Comparison of ENCODE assay signal across 11 cellular contexts in the genomic region with DNA sequence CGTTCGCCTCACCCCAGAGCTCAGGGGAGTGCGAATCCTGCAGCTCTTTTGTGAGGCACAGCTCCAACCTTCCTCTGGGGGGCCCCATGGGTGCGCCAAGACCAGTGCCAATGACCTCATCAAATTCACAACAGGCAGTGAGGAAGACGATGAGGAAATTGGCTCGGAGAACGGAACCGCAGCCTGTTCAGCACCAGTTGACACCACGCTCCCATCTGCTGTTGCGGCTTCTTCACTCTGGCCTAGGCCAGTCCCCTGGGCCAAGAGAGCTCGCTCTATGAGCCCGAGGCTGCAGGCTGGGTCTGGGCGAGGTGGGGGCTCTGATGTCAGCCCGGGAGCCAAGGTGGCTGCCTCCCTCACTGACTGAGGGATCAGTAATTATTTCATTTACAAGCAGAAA. TPM values are rescaled to one million over a fixed set of nuclear protein-coding genes. Genes with fewer than 3 reads are reported as not detected.
DNase-seq lines count a peak whose midpoint lies in the region; ATAC-seq and TF ChIP-seq lines count a peak whose summit lies in the region.
"Had no signal": no experiment of that assay in that cellular context is flagged by ENCODE, and none has a peak within 500 bp of the region (broad histone marks: within the 10 kb centered on the region; RNA-seq: fewer than 3 reads in every experiment).

No MANE protein-coding gene starts in this region.

- intact Hi-C loops in IMR-90 (cut with micrococcal nuclease): loop anchor here (10.0 kb wide), 1 partner anchor 63 kb away; no protein-coding TSS in a partner anchor
- intact Hi-C loops in left ventricle myocardium inferior (cut with micrococcal nuclease): no loop called here
- intact Hi-C loops in sciatic nerve (cut with DNase I): no loop called here

- H3K4me3 ChIP-seq in IMR-90 (ENCODE audit: insufficient read depth, low read depth, low read length): no peak overlapping the region
- peak overlapping the region; percentile 47; the same call in 1 of the 2 replicates for H3K4me3 ChIP-seq in WERI-Rb-1 (ENCODE audit: low read depth, low read length)
- H3K4me3 ChIP-seq in left ventricle myocardium inferior: no peak overlapping the region

- TF ChIP-seq CTCF in IMR-90 (conservative IDR thresholded peaks at IDR 0.05; ENCODE audit: low read depth, low read length) (no peak), WERI-Rb-1 (IDR thresholded peaks at IDR 0.05; ENCODE audit: low read depth, low read length) (peak; percentile 67), left ventricle myocardium inferior (IDR thresholded peaks at IDR 0.05; ENCODE audit: borderline replicate concordance) (no peak)

- H2BK5ac ChIP-seq in IMR-90 (ENCODE audit: low read depth, low read length, poor library complexity, severe bottlenecking): no peak overlapping the region

- in situ Hi-C loops in IMR-90 (cut with MboI; ENCODE audit: low sequenced_read_pairs): no loop called here

- H3K27me3 ChIP-seq in IMR-90 (ENCODE audit: control insufficient read depth, insufficient read depth, low read length) (no peaks in the 10 kb centered on the region), WERI-Rb-1 (ENCODE audit: insufficient read depth, low read depth, severe bottlenecking) (no peaks in the 10 kb centered on the region), left ventricle myocardium inferior (ENCODE audit: low read depth) (no peaks in the 10 kb centered on the region)

- no peaks in the 10 kb centered on the region for H3K9me1 ChIP-seq in IMR-90 (ENCODE audit: insufficient read depth, low read length)

- H2AK5ac ChIP-seq in IMR-90 (ENCODE audit: low read depth, low read length): no peak overlapping the region

- no peak overlapping the region for H3K23ac ChIP-seq in IMR-90 (ENCODE audit: low read depth, low read length)

- H3K14ac ChIP-seq in IMR-90 (replicated peaks; ENCODE audit: low read depth, low read length): no peak overlapping the region

- CTCF ChIA-PET in IMR-90 (lab: Yijun Ruan, JAX): interaction anchor here (0.6 to 1.7 kb wide), 4 partner anchors 13 to 99 kb away, joined by 3 to 5 read pairs (median 4); no protein-coding TSS in a partner anchor

- no peak overlapping the region for H3K4ac ChIP-seq in IMR-90 (ENCODE audit: low read depth, low read length)

- POLR2A ChIA-PET in IMR-90 (lab: Charles Lee; ENCODE audit: unreplicated experiment): no interaction called here

- no peak overlapping the region for H4K8ac ChIP-seq in IMR-90 (ENCODE audit: low read depth in 2 of 2, low read length in 2 of 2)

- TF ChIP-seq POLR2A in IMR-90 (IDR thresholded peaks at IDR 0.05; ENCODE audit: low read depth, low read length): no peak

- no peak overlapping the region for H2BK15ac ChIP-seq in IMR-90 (ENCODE audit: low read depth, low read length)

- H3K36me3 ChIP-seq in IMR-90 (ENCODE audit: control insufficient read depth, insufficient read depth, low read length): no peaks in the 10 kb centered on the region
- no peaks in the 10 kb centered on the region for H3K36me3 ChIP-seq in WERI-Rb-1
- no peaks in the 10 kb centered on the region for H3K36me3 ChIP-seq in left ventricle myocardium inferior

- H2BK20ac ChIP-seq in IMR-90 (ENCODE audit: low read depth, low read length): no peak overlapping the region

- no peak overlapping the region for H4K91ac ChIP-seq in IMR-90 (ENCODE audit: insufficient read depth, low read depth, low read length)

- peaks cover 14% of the 10 kb centered on the region; the same call in 1 of the 2 replicates for H3K4me1 ChIP-seq in IMR-90 (ENCODE audit: control insufficient read depth, insufficient read depth, low read length)
- peaks cover 52% of the 10 kb centered on the region for H3K4me1 ChIP-seq in left ventricle myocardium inferior

- TF ChIP-seq RAD21 in IMR-90 (IDR thresholded peaks at IDR 0.05; ENCODE audit: low read length): no peak

- no peak for DNase-seq in IMR-90
- peak; percentile 74 for DNase-seq in WERI-Rb-1
- DNase-seq in left ventricle myocardium inferior: peak; percentile 44
- DNase-seq in sciatic nerve (ENCODE audit: low spot score): no peak
- DNase-seq in DMS53 treated with DMSO at 0.1 percent for 48 hours (lab: John Stamatoyannopoulos, UW; ENCODE audit: unreplicated experiment): no peak
- DNase-seq in activated T-cell treated with anti-CD3 and anti-CD28 coated beads, Interleukin-2, amount 50 U/mL, for 1 hour: no peak
- DNase-seq: activated CD4-positive, alpha-beta T cell treated with anti-CD3 and anti-CD28 coated beads, Interleukin-2, amount 50 U/mL, for 48 hours; SHP77 had no signal

- no peak for ATAC-seq in IMR-90 (ENCODE audit: low read depth)
- peak; percentile 31 for ATAC-seq in sciatic nerve
- ATAC-seq in HG02884 (IDR thresholded peaks at IDR 0.05; ENCODE audit: unreplicated experiment): no peak
- no peak for ATAC-seq in HG02763 (IDR thresholded peaks at IDR 0.05; ENCODE audit: unreplicated experiment)
- ATAC-seq: esophagus mucosa had no signal

- 96% methylated on average over 9 of the region's 14 CpGs; no CpG with 5 or more reads in 1 of the 2 experiments for WGBS in IMR-90 (ENCODE audit: extremely low coverage in 2 of 2, insufficient read length in 1 of 2), 2 experiments

- H3K56ac ChIP-seq in IMR-90 (ENCODE audit: extremely low read depth, insufficient read depth, low read length): no peak overlapping the region

- no TSS peak for BruUV-seq in IMR-90 (replicated peaks; lab: Mats Ljungman, UMichigan)

- no peak overlapping the region; the same call in 1 of the 2 replicates for H4K5ac ChIP-seq in IMR-90 (ENCODE audit: low read depth, low read length)

- dilution Hi-C loops in IMR-90 (cut with HindIII; ENCODE audit: low sequenced_read_pairs, unreplicated experiment): no loop called here

- H3K79me1 ChIP-seq in IMR-90 (ENCODE audit: low read depth in 1 of 2, low read length in 2 of 2): no peaks in the 10 kb centered on the region

- no peak overlapping the region for H2AFZ ChIP-seq in IMR-90 (replicated peaks; ENCODE audit: low read length, poor library complexity)

- no peak overlapping the region for H3K9ac ChIP-seq in IMR-90 (ENCODE audit: low read depth, low read length)

- H2BK120ac ChIP-seq in IMR-90 (ENCODE audit: low read depth, low read length): no peak overlapping the region

- H3K18ac ChIP-seq in IMR-90 (ENCODE audit: low read depth, low read length): no peak overlapping the region

- no peak overlapping the region for H3K27ac ChIP-seq in IMR-90 (ENCODE audit: insufficient read depth, low read length)
- peak overlapping the region; percentile 81 for H3K27ac ChIP-seq in WERI-Rb-1
- H3K27ac ChIP-seq in left ventricle myocardium inferior (replicated peaks): peak overlapping the region; percentile 65

- H3K4me2 ChIP-seq in IMR-90 (ENCODE audit: low read depth, low read length): no peak overlapping the region

- H4K20me1 ChIP-seq in IMR-90 (ENCODE audit: insufficient read depth, low read length): no peaks in the 10 kb centered on the region

- H2AK9ac ChIP-seq in IMR-90 (replicated peaks; ENCODE audit: low read depth, low read length, poor library complexity): peak overlapping the region; percentile 62

- no peaks in the 10 kb centered on the region for H3K9me3 ChIP-seq in IMR-90 (ENCODE audit: control insufficient read depth, insufficient read depth, low read length)
- no peaks in the 10 kb centered on the region for H3K9me3 ChIP-seq in WERI-Rb-1 (ENCODE audit: severe bottlenecking)
- H3K9me3 ChIP-seq in left ventricle myocardium inferior (replicated peaks): no peaks in the 10 kb centered on the region

TF ChIP-seq in IMR-90, 13 proteins besides CTCF, POLR2A, EP300 and RAD21:
- TF ChIP-seq, protein P1, sequence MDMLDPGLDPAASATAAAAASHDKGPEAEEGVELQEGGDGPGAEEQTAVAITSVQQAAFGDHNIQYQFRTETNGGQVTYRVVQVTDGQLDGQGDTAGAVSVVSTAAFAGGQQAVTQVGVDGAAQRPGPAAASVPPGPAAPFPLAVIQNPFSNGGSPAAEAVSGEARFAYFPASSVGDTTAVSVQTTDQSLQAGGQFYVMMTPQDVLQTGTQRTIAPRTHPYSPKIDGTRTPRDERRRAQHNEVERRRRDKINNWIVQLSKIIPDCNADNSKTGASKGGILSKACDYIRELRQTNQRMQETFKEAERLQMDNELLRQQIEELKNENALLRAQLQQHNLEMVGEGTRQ (IDR thresholded peaks at IDR 0.05; ENCODE audit: low read depth, low read length): no peak
- TF ChIP-seq FOS (IDR thresholded peaks at IDR 0.05; ENCODE audit: low read depth, low read length) (no peak), NFE2L2 (IDR thresholded peaks at IDR 0.05; ENCODE audit: low read depth, low read length) (no peak), MAFK (IDR thresholded peaks at IDR 0.05; ENCODE audit: low read depth, low read length) (no peak), SMC3 (IDR thresholded peaks at IDR 0.05; ENCODE audit: low read depth, low read length) (no peak), CEBPB (IDR thresholded peaks at IDR 0.05; ENCODE audit: low read depth, low read length) (no peak), RCOR1 (IDR thresholded peaks at IDR 0.05; ENCODE audit: insufficient replicate concordance, low read length) (no peak), BHLHE40 (IDR thresholded peaks at IDR 0.05; ENCODE audit: low read depth, low read length) (no peak), MXI1 (IDR thresholded peaks at IDR 0.05; ENCODE audit: borderline replicate concordance, low read depth, low read length) (no peak), RFX5 (IDR thresholded peaks at IDR 0.05; ENCODE audit: low read depth, low read length) (no peak), MAZ (IDR thresholded peaks at IDR 0.05; ENCODE audit: borderline replicate concordance, low read depth, low read length) (no peak)
- TF ChIP-seq, protein P2, sequence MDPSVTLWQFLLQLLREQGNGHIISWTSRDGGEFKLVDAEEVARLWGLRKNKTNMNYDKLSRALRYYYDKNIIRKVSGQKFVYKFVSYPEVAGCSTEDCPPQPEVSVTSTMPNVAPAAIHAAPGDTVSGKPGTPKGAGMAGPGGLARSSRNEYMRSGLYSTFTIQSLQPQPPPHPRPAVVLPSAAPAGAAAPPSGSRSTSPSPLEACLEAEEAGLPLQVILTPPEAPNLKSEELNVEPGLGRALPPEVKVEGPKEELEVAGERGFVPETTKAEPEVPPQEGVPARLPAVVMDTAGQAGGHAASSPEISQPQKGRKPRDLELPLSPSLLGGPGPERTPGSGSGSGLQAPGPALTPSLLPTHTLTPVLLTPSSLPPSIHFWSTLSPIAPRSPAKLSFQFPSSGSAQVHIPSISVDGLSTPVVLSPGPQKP (IDR thresholded peaks at IDR 0.05; ENCODE audit: borderline replicate concordance, low read depth, low read length): no peak

RNA-seq across cellular contexts. Expression of a gene that starts 2.2 kb away (rescaled TPM):
- 5.0 and 8.2 TPM in 2 replicates for total RNA-seq in IMR-90 (2012; rRNA removed)
- 19.9 and 20.6 TPM in 2 replicates for polyA plus RNA-seq in IMR-90 (2012; rRNA removed)
- 10.7 and 13.6 TPM in 2 replicates for polyA plus RNA-seq in IMR-90 (2012; cell fraction: cytosol; rRNA removed)
- 59.8 and 70.3 TPM in 2 replicates for polyA plus RNA-seq in IMR-90 (2012; cell fraction: nucleus; rRNA removed; ENCODE audit: low replicate concordance)
- 28.8 TPM for total RNA-seq in left ventricle myocardium inferior
- total RNA-seq in sciatic nerve: 18.9 TPM

RNA-seq across cellular contexts. Expression of a gene that starts 54.1 kb away (rescaled TPM):
- total RNA-seq in IMR-90 (2012; rRNA removed) (14.9 and 20.3 TPM in 2 replicates), left ventricle myocardium inferior (20.5 TPM), sciatic nerve (38.7 TPM)
- 14.4 and 15.0 TPM in 2 replicates for polyA plus RNA-seq in IMR-90 (2012; rRNA removed)
- 8.7 and 10.7 TPM in 2 replicates for polyA plus RNA-seq in IMR-90 (2012; cell fraction: cytosol; rRNA removed)
- 6.9 and 17.1 TPM in 2 replicates for polyA plus RNA-seq in IMR-90 (2012; cell fraction: nucleus; rRNA removed; ENCODE audit: low replicate concordance)

Comparison
In these comparisons a context has a peak if more than half of its experiments do, and no peak if none do; other contexts are left out.
1. DNase-seq: peak in WERI-Rb-1 (single experiment) and left ventricle myocardium inferior (single experiment); none in IMR-90 (single experiment), sciatic nerve (single experiment), DMS53 treated with DMSO at 0.1 percent for 48 hours (single experiment) and activated T-cell treated with anti-CD3 and anti-CD28 coated beads, Interleukin-2, amount 50 U/mL, for 1 hour (single experiment).